In genomic region chr4:158808399-158808798, GRCh38 we compare ENCODE assay signal across 18 cellular contexts. TPM values are rescaled to one million over a fixed set of nuclear protein-coding genes. Genes with fewer than 3 reads are reported as not detected.
DNase-seq lines count a peak whose midpoint lies in the region; ATAC-seq and TF ChIP-seq lines count a peak whose summit lies in the region.
"Had no signal": no experiment of that assay in that cellular context is flagged by ENCODE, and none has a peak within 500 bp of the region (broad histone marks: within the 10 kb centered on the region; RNA-seq: fewer than 3 reads in every experiment).

No MANE protein-coding gene starts in this region.

- no peak overlapping the region for H3K23ac ChIP-seq in mesenchymal stem cell (ENCODE audit: low read length in 2 of 2)

- peaks cover 18% of the 10 kb centered on the region for H3K79me1 ChIP-seq in mesenchymal stem cell (replicated peaks; ENCODE audit: low read length, poor library complexity, severe bottlenecking)

- H3K4me2 ChIP-seq in mesenchymal stem cell (ENCODE audit: low read length, poor library complexity, severe bottlenecking), result no peak overlapping the region
- H3K4me2 ChIP-seq: smooth muscle cell had no signal

- ATAC-seq in foreskin keratinocyte (no peak), GM18858 (IDR thresholded peaks at IDR 0.05; ENCODE audit: unreplicated experiment) (no peak)

- 97% methylated on average over 3 of the region's 3 CpGs for WGBS in mesenchymal stem cell
- WGBS in prostate gland, result 89% methylated on average over 3 of the region's 3 CpGs

- H2BK15ac ChIP-seq in mesenchymal stem cell (ENCODE audit: low read depth, poor library complexity, severe bottlenecking), result no peak overlapping the region

- H3K4me1 Mint-ChIP-seq in activated T-cell treated with anti-CD3 and anti-CD28 coated beads, Interleukin-2, amount 50 U/mL, for 24 hours (ENCODE audit: low read depth), result peaks cover 47% of the 10 kb centered on the region

- no peak overlapping the region for H4K91ac ChIP-seq in mesenchymal stem cell (ENCODE audit: low read length)

- H3K4me1 ChIP-seq in mesenchymal stem cell (ENCODE audit: control insufficient read depth, insufficient read depth, low read depth, low read length) (peaks cover 4% of the 10 kb centered on the region), foreskin keratinocyte (peaks cover 46% of the 10 kb centered on the region), prostate gland (replicated peaks) (peaks cover 10% of the 10 kb centered on the region)

- H3K9ac ChIP-seq in mesenchymal stem cell (ENCODE audit: low read length), result no peak overlapping the region

- H3K4me3 Mint-ChIP-seq in activated T-cell treated with anti-CD3 and anti-CD28 coated beads, Interleukin-2, amount 50 U/mL, for 24 hours, result no peak overlapping the region
- H3K4me3 Mint-ChIP-seq: activated B cell treated with CpG ODN at 0.5 μM for 24 hours; activated T-helper 1 cell treated with anti-CD3 and anti-CD28 coated beads, Interleukin-12 subunit alpha, Interleukin-12 subunit beta, Interleukin-2, Interleukin-4 antibody, amounts not matched to agents 30 ng/mL and 10 ng/mL and 1 ng/mL, durations not matched to agents 14 hours and 24 hours and 36 hours had no signal

- H4K8ac ChIP-seq in mesenchymal stem cell (ENCODE audit: low read length), result no peak overlapping the region

- intact Hi-C loops in prostate gland (cut with DNase I), result no loop called here

- TF ChIP-seq CTCF in VCaP (conservative IDR thresholded peaks at IDR 0.05) (no peak), foreskin keratinocyte (conservative IDR thresholded peaks at IDR 0.05) (no peak), prostate gland (IDR thresholded peaks at IDR 0.05) (no peak)

- no peak overlapping the region for H3K4ac ChIP-seq in mesenchymal stem cell (ENCODE audit: low read depth in 1 of 2, low read length in 2 of 2)

- peak overlapping the region; percentile 23 for H3K27ac Mint-ChIP-seq in activated T-cell treated with anti-CD3 and anti-CD28 coated beads, Interleukin-2, amount 50 U/mL, for 24 hours
- H3K27ac Mint-ChIP-seq: activated B cell treated with CpG ODN at 0.5 μM for 24 hours; activated T-helper 1 cell treated with anti-CD3 and anti-CD28 coated beads, Interleukin-12 subunit alpha, Interleukin-12 subunit beta, Interleukin-2, Interleukin-4 antibody, amounts not matched to agents 30 ng/mL and 10 ng/mL and 1 ng/mL, durations not matched to agents 14 hours and 24 hours and 36 hours had no signal

- no peak overlapping the region for H2AFZ ChIP-seq in mesenchymal stem cell (ENCODE audit: low read depth, low read length)

- H3K9me3 Mint-ChIP-seq in activated T-cell treated with anti-CD3 and anti-CD28 coated beads, Interleukin-2, amount 50 U/mL, for 24 hours, result no peaks in the 10 kb centered on the region
- H3K9me3 Mint-ChIP-seq: activated T-helper 1 cell treated with anti-CD3 and anti-CD28 coated beads, Interleukin-12 subunit alpha, Interleukin-12 subunit beta, Interleukin-2, Interleukin-4 antibody, amounts not matched to agents 30 ng/mL and 10 ng/mL and 1 ng/mL, durations not matched to agents 14 hours and 24 hours and 36 hours had no signal

- H2BK12ac ChIP-seq in mesenchymal stem cell (ENCODE audit: low read length in 2 of 2), result no peak overlapping the region

- H3K27ac ChIP-seq in VCaP (peak overlapping the region; percentile 99), mesenchymal stem cell (ENCODE audit: low read length, poor library complexity, severe bottlenecking) (no peak overlapping the region), temporal lobe (ENCODE audit: low read depth, low read length) (peak overlapping the region; percentile 27), foreskin keratinocyte (no peak overlapping the region), prostate gland (no peak overlapping the region)

- H3K9me3 ChIP-seq in mesenchymal stem cell (ENCODE audit: control insufficient read depth, low read length) (no peaks in the 10 kb centered on the region), prostate gland (no peaks in the 10 kb centered on the region)
- H3K9me3 ChIP-seq: esophagus muscularis mucosa had no signal

- no peak overlapping the region for H2BK120ac ChIP-seq in mesenchymal stem cell (ENCODE audit: low read depth, low read length)

- no peaks in the 10 kb centered on the region for H3K36me3 ChIP-seq in mesenchymal stem cell (ENCODE audit: control insufficient read depth in 1 of 2, insufficient read depth in 2 of 2, low read depth in 1 of 2, low read length in 2 of 2)
- H3K36me3 ChIP-seq in prostate gland, result no peaks in the 10 kb centered on the region
- H3K36me3 ChIP-seq: esophagus muscularis mucosa had no signal

- H2AK5ac ChIP-seq in mesenchymal stem cell (ENCODE audit: low read length, severe bottlenecking), result peak overlapping the region; percentile 1

- no peaks in the 10 kb centered on the region for H3K36me3 Mint-ChIP-seq in activated T-cell treated with anti-CD3 and anti-CD28 coated beads, Interleukin-2, amount 50 U/mL, for 24 hours (ENCODE audit: low read depth)

- no peak for TF ChIP-seq POLR2A in prostate gland (IDR thresholded peaks at IDR 0.05)

- no peak overlapping the region for H2BK5ac ChIP-seq in mesenchymal stem cell (ENCODE audit: low read depth, low read length, poor library complexity, severe bottlenecking)

- no peaks in the 10 kb centered on the region for H3K27me3 ChIP-seq in mesenchymal stem cell (ENCODE audit: control insufficient read depth in 1 of 2, insufficient read depth in 1 of 2, low read length in 2 of 2)
- no peaks in the 10 kb centered on the region for H3K27me3 ChIP-seq in foreskin keratinocyte
- no peaks in the 10 kb centered on the region for H3K27me3 ChIP-seq in prostate gland (replicated peaks; ENCODE audit: insufficient read depth)
- H3K27me3 ChIP-seq: esophagus muscularis mucosa had no signal

- DNase-seq in activated T-cell treated with anti-CD3 and anti-CD28 coated beads, Interleukin-2, amount 50 U/mL, for 24 hours, result no peak
- DNase-seq in activated T-cell treated with anti-CD3 and anti-CD28 coated beads for 4 hours, result no peak
- DNase-seq in mesenchymal stem cell, result no peak
- no peak for DNase-seq in foreskin keratinocyte
- no peak for DNase-seq in prostate gland (ENCODE audit: low spot score)
- DNase-seq: activated B cell treated with CpG ODN at 0.5 μM for 24 hours; C1 segment of cervical spinal cord; effector CD4-positive, alpha-beta T cell; glutamatergic neuron; HCEC 1CT; NCI-H1092 treated with DMSO at 0.1 percent for 48 hours; NCI-H748 treated with DMSO at 0.1 percent for 48 hours had no signal

- no peak overlapping the region for H3K4me3 ChIP-seq in mesenchymal stem cell (ENCODE audit: insufficient read depth in 1 of 2, low read depth in 1 of 2, low read length in 2 of 2)
- H3K4me3 ChIP-seq in prostate gland, result no peak overlapping the region
- H3K4me3 ChIP-seq: esophagus muscularis mucosa, smooth muscle cell had no signal

- no peak overlapping the region for H3K14ac ChIP-seq in mesenchymal stem cell (ENCODE audit: low read length in 2 of 2)

- H3K18ac ChIP-seq in mesenchymal stem cell (ENCODE audit: low read depth in 1 of 2, low read length in 2 of 2), result peak overlapping the region in 1 of 2 experiments; percentile 34

- H3K27me3 Mint-ChIP-seq in activated T-cell treated with anti-CD3 and anti-CD28 coated beads, Interleukin-2, amount 50 U/mL, for 24 hours, result no peaks in the 10 kb centered on the region

RNA-seq across cellular contexts. Expression of gene FNIP2, which starts 39.6 kb away (rescaled TPM):
- 16.4 TPM for polyA plus RNA-seq in mesenchymal stem cell (2013, experiment 1 of 2)
- 18.0 TPM for polyA plus RNA-seq in mesenchymal stem cell (2013, experiment 2 of 2)
- total RNA-seq in temporal lobe (62.9 TPM), foreskin keratinocyte (13.2 and 13.5 TPM in 2 replicates), prostate gland (10 to 100 TPM; 31.1 to 39.8 TPM)
- polyA plus RNA-seq in foreskin keratinocyte, result 1.3 and 1.7 TPM in 2 replicates
- total RNA-seq: activated B cell treated with CpG ODN at 0.5 μM for 24 hours had no signal

Comparison
In these comparisons a context has a peak if more than half of its experiments do, and no peak if none do; other contexts are left out.
1. H3K27ac ChIP-seq: peak in VCaP (single experiment) and temporal lobe (single experiment); none in mesenchymal stem cell (single experiment), foreskin keratinocyte (single experiment) and prostate gland (0 of 2).